Comparison of ENCODE assay signal across 1 cellular context in the genomic region with DNA sequence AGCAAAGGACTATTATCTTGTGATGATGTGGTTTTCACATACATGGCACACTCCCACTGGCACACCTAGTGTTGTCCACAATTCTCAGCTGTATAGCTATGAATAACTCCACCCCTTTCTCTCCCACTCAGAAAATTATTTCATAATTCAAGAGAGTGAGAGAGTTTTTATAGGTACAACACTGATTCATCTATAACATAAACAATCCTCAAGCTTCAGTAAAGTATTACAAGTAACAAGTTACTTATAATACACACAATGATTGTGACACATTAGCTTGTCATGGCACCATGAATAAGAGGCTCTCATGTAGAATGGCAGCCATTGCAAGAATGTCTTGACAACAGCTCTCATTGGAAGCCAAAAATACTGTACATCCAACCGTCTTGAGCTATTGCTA.
TF ChIP-seq lines count a peak whose summit lies in the region.

No MANE protein-coding gene starts in this region.

TF ChIP-seq in endothelial cell of umbilical vein, 7 proteins besides CTCF, POLR2A, EP300 and RAD21:
- TF ChIP-seq EZH2 (IDR thresholded peaks at IDR 0.05; ENCODE audit: borderline replicate concordance, low read depth, low read length, severe bottlenecking): no peak
- TF ChIP-seq, protein P1, sequence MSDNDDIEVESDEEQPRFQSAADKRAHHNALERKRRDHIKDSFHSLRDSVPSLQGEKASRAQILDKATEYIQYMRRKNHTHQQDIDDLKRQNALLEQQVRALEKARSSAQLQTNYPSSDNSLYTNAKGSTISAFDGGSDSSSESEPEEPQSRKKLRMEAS (IDR thresholded peaks at IDR 0.05; ENCODE audit: insufficient read depth, insufficient read length): no peak
- no peak for TF ChIP-seq FOS (IDR thresholded peaks at IDR 0.05; ENCODE audit: borderline replicate concordance, insufficient read depth, low read length)
- no peak for TF ChIP-seq JUN (IDR thresholded peaks at IDR 0.05; ENCODE audit: borderline replicate concordance, insufficient read depth, insufficient read length, low read depth)
- TF ChIP-seq POLR2AphosphoS5 (IDR thresholded peaks at IDR 0.05; ENCODE audit: insufficient read depth, low read depth, low read length): no peak
- TF ChIP-seq MYC (IDR thresholded peaks at IDR 0.05; ENCODE audit: low read depth, low read length): no peak
- no peak for TF ChIP-seq GATA2 (IDR thresholded peaks at IDR 0.05; ENCODE audit: insufficient read depth, insufficient read length, low read depth, low read length)
